In the genomic region with DNA sequence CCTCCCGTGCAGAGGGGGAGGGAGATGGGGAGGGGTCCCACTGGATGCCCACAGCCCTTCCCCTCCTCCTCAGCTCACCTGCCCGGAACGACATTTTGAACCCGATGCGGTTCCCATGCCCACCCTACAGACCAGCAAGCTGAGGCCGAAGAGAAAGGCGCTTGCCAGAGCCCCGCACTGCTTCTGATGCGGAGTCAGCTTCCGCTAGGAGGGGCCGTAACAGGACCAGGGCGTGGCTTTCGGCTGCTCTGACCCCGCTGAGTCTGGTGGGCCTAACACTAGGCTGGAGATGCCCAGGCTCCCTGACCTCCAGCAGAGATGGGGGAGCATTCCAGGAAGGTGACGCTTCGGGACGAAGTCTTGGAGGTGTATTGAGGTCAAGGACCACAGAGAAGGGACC, we compare ENCODE assay signal across 2 cellular contexts.
TF ChIP-seq lines count a peak whose summit lies in the region.

No MANE protein-coding gene starts in this region.

TF ChIP-seq in HEK293, 187 proteins besides CTCF, POLR2A, EP300 and RAD21:
- TF ChIP-seq GLIS1 (tag by site-specific recombination; IDR thresholded peaks at IDR 0.05) (peak; percentile 40; the same call in 1 of the 2 replicates), WT1 (tag by site-specific recombination; IDR thresholded peaks at IDR 0.05) (no peak)

TF ChIP-seq in K562, 482 proteins besides CTCF, POLR2A, EP300 and RAD21:
- no peak for TF ChIP-seq EGR1 (conservative IDR thresholded peaks at IDR 0.05)
- TF ChIP-seq ZBTB7A (IDR thresholded peaks at IDR 0.05; ENCODE audit: borderline replicate concordance, control insufficient read depth, low read depth, low read length): peak; percentile 27; the same call in 1 of the 2 replicates
TF ChIP-seq in K562: peak in this region for 1.
